In genomic region chr1:113928129-113928949, GRCh38 we compare ENCODE assay signal across 8 cellular contexts. TPM values are rescaled to one million over a fixed set of nuclear protein-coding genes. Genes with fewer than 3 reads are reported as not detected.
DNase-seq lines count a peak whose midpoint lies in the region; ATAC-seq and TF ChIP-seq lines count a peak whose summit lies in the region.

No MANE protein-coding gene starts in this region.

- no peak for ATAC-seq in stimulated activated naive CD8-positive, alpha-beta T cell treated with anti-CD3 and anti-CD28 coated beads, Interleukin-15, Interleukin-2, amounts not matched to agents 100 U/mL and 50 U/mL, for 24 hours
- no peak for ATAC-seq in central memory CD8-positive, alpha-beta T cell (replicated peaks; ENCODE audit: extremely low read depth, poor library complexity, severe bottlenecking)
- no peak for ATAC-seq in GM19455 (IDR thresholded peaks at IDR 0.05; ENCODE audit: unreplicated experiment)

- H3K27me3 ChIP-seq in uterus: no peaks in the 10 kb centered on the region

- H3K4me1 ChIP-seq in uterus: peaks cover 0 to 5% of the 10 kb centered on the region in 2 donors

- DNase-seq in stimulated activated naive CD8-positive, alpha-beta T cell treated with anti-CD3 and anti-CD28 coated beads, Interleukin-15, Interleukin-2, amounts not matched to agents 100 U/mL and 50 U/mL, for 24 hours: no peak
- DNase-seq in MV-4-11 (lab: John Stamatoyannopoulos, UW) (peak; percentile 49), medulla oblongata (ENCODE audit: extremely low spot score) (peak; percentile 58), uterus (no peak), activated gamma-delta T cell (lab: John Stamatoyannopoulos, UW) (no peak)
- no peak for DNase-seq in central memory CD8-positive, alpha-beta T cell (ENCODE audit: low spot score in 2 of 2)

- intact Hi-C loops in uterus (cut with DNase I; ENCODE audit: low total_unique reads): no loop called here

- no peaks in the 10 kb centered on the region for H3K36me3 ChIP-seq in uterus

- TF ChIP-seq CTCF in uterus (IDR thresholded peaks at IDR 0.05): no peak

- peak overlapping the region; percentile 97 for H3K27ac Mint-ChIP-seq in stimulated activated naive CD8-positive, alpha-beta T cell treated with anti-CD3 and anti-CD28 coated beads, Interleukin-15, Interleukin-2, amounts not matched to agents 100 ng/mL and 50 ng/mL, for 24 hours
- H3K27ac Mint-ChIP-seq in central memory CD8-positive, alpha-beta T cell (ENCODE audit: low read depth): peak overlapping the region; percentile 99

- no peak for TF ChIP-seq POLR2A in uterus (IDR thresholded peaks at IDR 0.05)

- H3K36me3 Mint-ChIP-seq in stimulated activated naive CD8-positive, alpha-beta T cell treated with anti-CD3 and anti-CD28 coated beads, Interleukin-15, Interleukin-2, amounts not matched to agents 100 ng/mL and 50 ng/mL, for 24 hours (ENCODE audit: low read depth): peaks cover 9% of the 10 kb centered on the region
- peaks cover 40% of the 10 kb centered on the region for H3K36me3 Mint-ChIP-seq in central memory CD8-positive, alpha-beta T cell (ENCODE audit: insufficient read depth)

- peak overlapping the region; percentile 88 to 90 for H3K27ac ChIP-seq in uterus

- no peaks in the 10 kb centered on the region for H3K9me3 Mint-ChIP-seq in stimulated activated naive CD8-positive, alpha-beta T cell treated with anti-CD3 and anti-CD28 coated beads, Interleukin-15, Interleukin-2, amounts not matched to agents 100 ng/mL and 50 ng/mL, for 24 hours
- H3K9me3 Mint-ChIP-seq in central memory CD8-positive, alpha-beta T cell: no peaks in the 10 kb centered on the region

- H3K27me3 Mint-ChIP-seq in stimulated activated naive CD8-positive, alpha-beta T cell treated with anti-CD3 and anti-CD28 coated beads, Interleukin-15, Interleukin-2, amounts not matched to agents 100 ng/mL and 50 ng/mL, for 24 hours: no peaks in the 10 kb centered on the region
- no peaks in the 10 kb centered on the region for H3K27me3 Mint-ChIP-seq in central memory CD8-positive, alpha-beta T cell

- peak overlapping the region; percentile 97 for H3K4me3 Mint-ChIP-seq in stimulated activated naive CD8-positive, alpha-beta T cell treated with anti-CD3 and anti-CD28 coated beads, Interleukin-15, Interleukin-2, amounts not matched to agents 100 ng/mL and 50 ng/mL, for 24 hours
- peak overlapping the region; percentile 92 for H3K4me3 Mint-ChIP-seq in central memory CD8-positive, alpha-beta T cell

- H3K9me3 ChIP-seq in uterus: no peaks in the 10 kb centered on the region

- H3K4me1 Mint-ChIP-seq in stimulated activated naive CD8-positive, alpha-beta T cell treated with anti-CD3 and anti-CD28 coated beads, Interleukin-15, Interleukin-2, amounts not matched to agents 100 ng/mL and 50 ng/mL, for 24 hours (ENCODE audit: low read depth): peaks cover 48% of the 10 kb centered on the region
- peaks cover 50% of the 10 kb centered on the region for H3K4me1 Mint-ChIP-seq in central memory CD8-positive, alpha-beta T cell

- peak overlapping the region; percentile 61 to 93 for H3K4me3 ChIP-seq in uterus

RNA-seq across cellular contexts. Expression of gene HIPK1, which starts 0.8 kb away (rescaled TPM):
- total RNA-seq in uterus: 10 to 100 TPM; 21.5 to 92.7 (median 39.7) TPM

RNA-seq across cellular contexts. Expression of gene DCLRE1B, which starts 23.2 kb away (rescaled TPM):
- 1 to 10 TPM; 1.5 to 7.2 (median 3.9) TPM for total RNA-seq in uterus

RNA-seq across cellular contexts. Expression of gene AP4B1, which starts 23.7 kb away (rescaled TPM):
- total RNA-seq in uterus: 10 to 100 TPM in 3 of 4 donors, 1 to 10 TPM in 1; 2.8 to 47.8 (median 18.5) TPM

RNA-seq across cellular contexts. Expression of gene BCL2L15, which starts 41.0 kb away (rescaled TPM):
- total RNA-seq in uterus: 1 to 10 TPM in 2 of 4 donors, not detected in 2; 1.4 to 3.1 TPM

RNA-seq across cellular contexts. Expression of gene OLFML3, which starts 50.9 kb away (rescaled TPM):
- 100 to 1,000 TPM in 2 of 4 donors, 10 to 100 TPM in 2; 86.6 to 302 (median 122) TPM for total RNA-seq in uterus

Comparison
In these comparisons a context has a peak if more than half of its experiments do, and no peak if none do; other contexts are left out.
1. DNase-seq: peak in MV-4-11 (single experiment) and medulla oblongata (single experiment); none in stimulated activated naive CD8-positive, alpha-beta T cell treated with anti-CD3 and anti-CD28 coated beads, Interleukin-15, Interleukin-2, amounts not matched to agents 100 U/mL and 50 U/mL, for 24 hours (single experiment), central memory CD8-positive, alpha-beta T cell (0 of 2), uterus (0 of 2) and activated gamma-delta T cell (single experiment).